In the genomic region with DNA sequence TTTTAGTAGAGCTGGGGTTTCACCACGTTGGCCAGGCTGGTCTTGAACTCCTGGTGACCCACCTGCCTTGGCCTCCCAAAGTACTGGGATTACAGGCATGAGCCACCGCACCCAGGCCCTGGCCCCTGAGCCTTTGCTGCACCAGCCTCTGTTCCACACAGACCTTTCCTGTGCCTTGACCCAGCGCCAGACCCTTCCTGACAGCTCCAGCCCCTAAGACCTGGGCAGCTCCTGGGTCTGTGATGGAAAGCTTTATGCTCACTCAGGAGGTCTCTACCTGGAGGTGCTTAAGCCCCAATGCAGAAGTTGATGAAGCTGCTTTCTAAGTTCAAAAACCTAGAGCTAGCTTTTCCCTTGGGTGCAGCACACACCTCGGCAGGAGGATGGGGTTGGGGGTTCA, we compare ENCODE assay signal across 17 cellular contexts.
"Had no signal": no experiment of that assay in that cellular context is flagged by ENCODE, and none has a peak within 500 bp of the region (broad histone marks: within the 10 kb centered on the region; RNA-seq: fewer than 3 reads in every experiment).

No MANE protein-coding gene starts in this region.

- H3K9me3 ChIP-seq: prostate gland had no signal

- H3K4me3 ChIP-seq: left lung, lung, prostate gland, spleen, tibial artery had no signal

- DNase-seq: activated CD4-positive, alpha-beta T cell treated with anti-CD3 and anti-CD28 coated beads for 4 hours; activated CD4-positive, alpha-beta T cell treated with anti-CD3 and anti-CD28 coated beads, Interleukin-2, amount 50 U/mL, for 48 hours; activated naive CD4-positive, alpha-beta T cell treated with anti-CD3 and anti-CD28 coated beads for 36 hours; cerebellar nuclear complex; cortex of kidney; effector CD8-positive, alpha-beta T cell; foreskin keratinocyte; left lung; naive thymus-derived CD4-positive, alpha-beta T cell; spleen; stimulated activated CD4-positive, alpha-beta T cell treated with anti-CD3 and anti-CD28 coated beads, Interleukin-4, amount 100 ng/mL, for 1 hour; stimulated activated naive CD8-positive, alpha-beta T cell treated with anti-CD3 and anti-CD28 coated beads, Interleukin-15, amount 100 ng/mL, for 72 hours; T-helper 9 cell had no signal

- H3K27ac Mint-ChIP-seq: activated naive CD4-positive, alpha-beta T cell treated with anti-CD3 and anti-CD28 coated beads for 36 hours; activated T-helper 17 cell treated with anti-CD3 and anti-CD28 coated beads, Interleukin-2, amount 50 U/mL, for 72 hours; naive thymus-derived CD4-positive, alpha-beta T cell; stimulated activated naive CD8-positive, alpha-beta T cell treated with anti-CD3 and anti-CD28 coated beads, Interleukin-15, amount 100 ng/mL, for 72 hours had no signal

- H3K27ac ChIP-seq: foreskin keratinocyte, left lung, prostate gland, tibial artery had no signal

- H3K4me1 ChIP-seq: foreskin keratinocyte, prostate gland, tibial artery had no signal

- ATAC-seq: activated T-helper 17 cell treated with anti-CD3 and anti-CD28 coated beads, Interleukin-2, amount 50 U/mL, for 72 hours; foreskin keratinocyte; left lung; naive thymus-derived CD4-positive, alpha-beta T cell; stimulated activated naive CD8-positive, alpha-beta T cell treated with anti-CD3 and anti-CD28 coated beads, Interleukin-15, amount 100 ng/mL, for 72 hours had no signal

- H3K27me3 Mint-ChIP-seq: activated T-helper 17 cell treated with anti-CD3 and anti-CD28 coated beads, Interleukin-2, amount 50 U/mL, for 72 hours had no signal

- H3K4me3 Mint-ChIP-seq: activated naive CD4-positive, alpha-beta T cell treated with anti-CD3 and anti-CD28 coated beads for 36 hours; activated T-helper 17 cell treated with anti-CD3 and anti-CD28 coated beads, Interleukin-2, amount 50 U/mL, for 72 hours; naive thymus-derived CD4-positive, alpha-beta T cell; stimulated activated naive CD8-positive, alpha-beta T cell treated with anti-CD3 and anti-CD28 coated beads, Interleukin-15, amount 100 ng/mL, for 72 hours had no signal

- H3K27me3 ChIP-seq: left lung, spleen, tibial artery had no signal

- H3K36me3 ChIP-seq: left lung, prostate gland, spleen, tibial artery had no signal
